In genomic region chr4:90293320-90293719, GRCh38 we compare ENCODE assay signal across 12 cellular contexts.
DNase-seq lines count a peak whose midpoint lies in the region; ATAC-seq, FAIRE-seq and TF ChIP-seq lines count a peak whose summit lies in the region.
"Had no signal": no experiment of that assay in that cellular context is flagged by ENCODE, and none has a peak within 500 bp of the region (broad histone marks: within the 10 kb centered on the region; RNA-seq: fewer than 3 reads in every experiment).

No MANE protein-coding gene starts in this region.

- TF ChIP-seq RAD21 in A549 (conservative IDR thresholded peaks at IDR 0.05 in 1 of 2, IDR thresholded peaks at IDR 0.05 in 1 of 2): peak; percentile 49 to 70

- WGBS in A549 (ENCODE audit: missing lambda C conversion rate): under 1% methylated on average over 2 of the region's 2 CpGs
- WGBS in adrenal gland, 4 donors: 16 to 25% (median 23%) methylated on average over 2 of the region's 2 CpGs
- WGBS in hepatocyte (ENCODE audit: low lambda C conversion rate, missing lambda C conversion rate): 35% methylated on average over 2 of the region's 2 CpGs

- no peak overlapping the region for H3K4me3 ChIP-seq in A549
- H3K4me3 ChIP-seq in GM12864 (ENCODE audit: low read depth, low read length): no peak overlapping the region
- H3K4me3 ChIP-seq in adrenal gland: no peak overlapping the region
- H3K4me3 ChIP-seq in hepatocyte: no peak overlapping the region
- H3K4me3 ChIP-seq: esophagus squamous epithelium had no signal

- POLR2A ChIA-PET in A549 (lab: Yijun Ruan, JAX): no interaction called here

- H3K36me3 ChIP-seq in adrenal gland (replicated peaks in 1 of 2) (no peaks in the 10 kb centered on the region), hepatocyte (replicated peaks; ENCODE audit: insufficient read depth, low read depth) (no peaks in the 10 kb centered on the region)
- H3K36me3 ChIP-seq: esophagus squamous epithelium had no signal

- H4K20me1 ChIP-seq in hepatocyte (ENCODE audit: insufficient read depth, poor library complexity, severe bottlenecking): no peaks in the 10 kb centered on the region

- ATAC-seq in A549 (no peak), GM21526 (IDR thresholded peaks at IDR 0.05; ENCODE audit: low FRiP score, unreplicated experiment) (no peak), HG03442 (IDR thresholded peaks at IDR 0.05; ENCODE audit: unreplicated experiment) (no peak)
- ATAC-seq: naive thymus-derived CD8-positive, alpha-beta T cell had no signal

- peak in 1 of 2 experiments; percentile 4 for DNase-seq in A549 (ENCODE audit: low read depth in 1 of 2, low spot score in 1 of 2)
- DNase-seq in GM12864 (ENCODE audit: low read depth): no peak
- no peak for DNase-seq in adrenal gland
- no peak for DNase-seq in hepatocyte (ENCODE audit: low spot score)
- DNase-seq in NCI-H524 treated with DMSO at 0.1 percent for 48 hours (lab: John Stamatoyannopoulos, UW): no peak
- DNase-seq in DMS79 treated with DMSO at 0.1 percent for 48 hours (lab: John Stamatoyannopoulos, UW): no peak
- DNase-seq: EL; esophagus squamous epithelium; naive thymus-derived CD8-positive, alpha-beta T cell; NCI-H1694 treated with DMSO at 0.1 percent for 48 hours had no signal

- TF ChIP-seq CTCF in A549 (IDR thresholded peaks at IDR 0.05) (peak; percentile 40; the same call in 2 of the 3 replicates), GM12864 (IDR thresholded peaks at IDR 0.05; ENCODE audit: low read depth, low read length, missing control alignments) (peak; percentile 16), adrenal gland (IDR thresholded peaks at IDR 0.05) (peak in 4 of 6 experiments; percentile 35 to 61 (median 50)), hepatocyte (IDR thresholded peaks at IDR 0.05; ENCODE audit: poor library complexity) (peak; percentile 89)

- FAIRE-seq in A549 (lab: Jason Lieb, UNC): no peak

- H3K9me3 ChIP-seq in A549: no peaks in the 10 kb centered on the region
- no peaks in the 10 kb centered on the region for H3K9me3 ChIP-seq in adrenal gland (replicated peaks in 1 of 3)
- no peaks in the 10 kb centered on the region for H3K9me3 ChIP-seq in hepatocyte (ENCODE audit: low read depth)
- H3K9me3 ChIP-seq: esophagus squamous epithelium had no signal

- no peaks in the 10 kb centered on the region for H3K4me1 ChIP-seq in A549
- no peaks in the 10 kb centered on the region for H3K4me1 ChIP-seq in adrenal gland (replicated peaks in 1 of 2)
- H3K4me1 ChIP-seq in hepatocyte (ENCODE audit: insufficient read depth): no peaks in the 10 kb centered on the region
- H3K4me1 ChIP-seq: esophagus squamous epithelium had no signal

- H3K27ac ChIP-seq in A549 (no peak overlapping the region), adrenal gland (no peak overlapping the region), hepatocyte (no peak overlapping the region)
- H3K27ac ChIP-seq: esophagus squamous epithelium had no signal

- TF ChIP-seq EP300 in A549 (IDR thresholded peaks at IDR 0.05): no peak

- no peak for TF ChIP-seq POLR2A in A549 (IDR thresholded peaks at IDR 0.05; ENCODE audit: low read length)
- TF ChIP-seq POLR2A in adrenal gland (IDR thresholded peaks at IDR 0.05): no peak

- H3K9me2 ChIP-seq in hepatocyte (replicated peaks; ENCODE audit: insufficient read depth): no peaks in the 10 kb centered on the region

- no peak overlapping the region for H2AFZ ChIP-seq in hepatocyte

- H3K79me2 ChIP-seq in hepatocyte: no peaks in the 10 kb centered on the region

- CTCF ChIA-PET in A549 (lab: Yijun Ruan, JAX): interaction anchor here (0.9 to 1.0 kb wide), 2 partner anchors 9 to 32 kb away, joined by 3 read pairs; no protein-coding TSS in a partner anchor

- intact Hi-C loops in adrenal gland (cut with DNase I): no loop called here

- H3K27me3 ChIP-seq in adrenal gland: no peaks in the 10 kb centered on the region
- no peaks in the 10 kb centered on the region for H3K27me3 ChIP-seq in hepatocyte
- H3K27me3 ChIP-seq: esophagus squamous epithelium had no signal

- H3K4me2 ChIP-seq in A549 (no peak overlapping the region), hepatocyte (no peak overlapping the region)

TF ChIP-seq in A549, 52 proteins besides CTCF, POLR2A, EP300 and RAD21:
- TF ChIP-seq RFX5 (IDR thresholded peaks at IDR 0.05): no peak
- TF ChIP-seq MAX (IDR thresholded peaks at IDR 0.05): no peak
- TF ChIP-seq HOXB5 (CRISPR knock-in tag; IDR thresholded peaks at IDR 0.05): no peak
- peak; percentile 58 for TF ChIP-seq SMC3 (IDR thresholded peaks at IDR 0.05)

Comparison
In these comparisons a context has a peak if more than half of its experiments do, and no peak if none do; other contexts are left out.
1. CTCF ChIP-seq: peak in every context shown above with its lines; median percentile 89 in hepatocyte; 50 in adrenal gland; 40 in A549; 16 in GM12864.